Comparison of ENCODE assay signal across 14 cellular contexts in genomic region chr12:46460682-46461215, GRCh38.
DNase-seq lines count a peak whose midpoint lies in the region; ATAC-seq and TF ChIP-seq lines count a peak whose summit lies in the region.
"Had no signal": no experiment of that assay in that cellular context is flagged by ENCODE, and none has a peak within 500 bp of the region (broad histone marks: within the 10 kb centered on the region; RNA-seq: fewer than 3 reads in every experiment).

No MANE protein-coding gene starts in this region.

- peak overlapping the region; percentile 20 for H3K27ac ChIP-seq in cardiac muscle cell
- H3K27ac ChIP-seq in right cardiac atrium (ENCODE audit: low read length) = no peak overlapping the region
- peak overlapping the region; percentile 20 for H3K27ac ChIP-seq in hepatocyte
- H3K27ac ChIP-seq in uterus = peak overlapping the region; percentile 72 to 81
- H3K27ac ChIP-seq: foreskin keratinocyte had no signal

- peaks cover 16% of the 10 kb centered on the region for H3K36me3 Mint-ChIP-seq in T-helper 1 cell treated with Interleukin-12 subunit alpha and Interleukin-12 subunit beta and Interleukin-4 antibody, amounts not matched to agents 30 μg/mL and 1 μg/mL, for 36 hours (ENCODE audit: low read depth)

- peaks cover 37% of the 10 kb centered on the region for H3K4me1 ChIP-seq in cardiac muscle cell (ENCODE audit: low read depth)
- H3K4me1 ChIP-seq in right cardiac atrium (ENCODE audit: control insufficient read depth, insufficient read depth, low read length) = peaks cover 12% of the 10 kb centered on the region
- peaks cover 37% of the 10 kb centered on the region for H3K4me1 ChIP-seq in hepatocyte (ENCODE audit: insufficient read depth)
- peaks cover 9 to 32% of the 10 kb centered on the region in 2 donors for H3K4me1 ChIP-seq in uterus

- no peak overlapping the region for H3K4me2 ChIP-seq in hepatocyte

- H3K9me3 ChIP-seq in cardiac muscle cell (ENCODE audit: low read depth) (no peaks in the 10 kb centered on the region), right cardiac atrium (ENCODE audit: control insufficient read depth, low read length) (no peaks in the 10 kb centered on the region), hepatocyte (ENCODE audit: low read depth) (no peaks in the 10 kb centered on the region), uterus (no peaks in the 10 kb centered on the region)

- WGBS in right cardiac atrium = 86% methylated on average over 2 of the region's 2 CpGs
- 94% methylated on average over 2 of the region's 2 CpGs for WGBS in hepatocyte (ENCODE audit: low lambda C conversion rate, missing lambda C conversion rate)

- ATAC-seq in right cardiac atrium = no peak
- ATAC-seq: foreskin keratinocyte had no signal

- DNase-seq in cardiac muscle cell (ENCODE audit: low read depth in 1 of 2, low spot score in 1 of 2) = no peak
- no peak for DNase-seq in right cardiac atrium
- DNase-seq in hepatocyte (ENCODE audit: low spot score) = no peak
- no peak for DNase-seq in uterus
- DNase-seq in NCI-H2081 treated with DMSO at 0.1 percent for 48 hours (lab: John Stamatoyannopoulos, UW) = no peak
- no peak for DNase-seq in H4 (ENCODE audit: low spot score)
- DNase-seq in OCI-M1 (lab: John Stamatoyannopoulos, UW) = no peak
- DNase-seq: activated CD4-positive, CD25-positive, alpha-beta regulatory T cell treated with anti-CD3 and anti-CD28 coated beads, Interleukin-2, amount 50 U/mL, for 72 hours; foreskin keratinocyte; kidney glomerular epithelial cell; NCI-H524 treated with DMSO at 0.1 percent for 48 hours; SIG-M5 had no signal

- H3K9me3 Mint-ChIP-seq in T-helper 1 cell treated with Interleukin-12 subunit alpha and Interleukin-12 subunit beta and Interleukin-4 antibody, amounts not matched to agents 30 μg/mL and 1 μg/mL, for 36 hours = peaks cover 15% of the 10 kb centered on the region
- H3K9me3 Mint-ChIP-seq: neural crest cell had no signal

- no peaks in the 10 kb centered on the region for H3K27me3 Mint-ChIP-seq in T-helper 1 cell treated with Interleukin-12 subunit alpha and Interleukin-12 subunit beta and Interleukin-4 antibody, amounts not matched to agents 30 μg/mL and 1 μg/mL, for 36 hours (ENCODE audit: low read depth)

- H3K36me3 ChIP-seq in cardiac muscle cell (no peaks in the 10 kb centered on the region), hepatocyte (replicated peaks; ENCODE audit: insufficient read depth, low read depth) (no peaks in the 10 kb centered on the region), uterus (no peaks in the 10 kb centered on the region)

- TF ChIP-seq CTCF in cardiac muscle cell (IDR thresholded peaks at IDR 0.05; ENCODE audit: low read depth, low read length) (no peak), hepatocyte (IDR thresholded peaks at IDR 0.05; ENCODE audit: poor library complexity) (no peak), uterus (IDR thresholded peaks at IDR 0.05) (no peak)

- no peaks in the 10 kb centered on the region for H4K20me1 ChIP-seq in hepatocyte (ENCODE audit: insufficient read depth, poor library complexity, severe bottlenecking)

- intact Hi-C loops in right cardiac atrium (cut with DNase I) (loop anchor here in 1 of 4 donors (10.0 kb wide), 1 partner anchor 76 kb away; no protein-coding TSS in a partner anchor), uterus (cut with DNase I; ENCODE audit: low total_unique reads) (no loop called here)

- H3K4me3 ChIP-seq in cardiac muscle cell = no peak overlapping the region
- no peak overlapping the region for H3K4me3 ChIP-seq in right cardiac atrium (ENCODE audit: low read length)
- no peak overlapping the region for H3K4me3 ChIP-seq in hepatocyte
- H3K4me3 ChIP-seq in uterus = no peak overlapping the region

- no peak overlapping the region for H2AFZ ChIP-seq in hepatocyte

- no peak for TF ChIP-seq POLR2A in uterus (IDR thresholded peaks at IDR 0.05)

- H3K4me1 Mint-ChIP-seq in T-helper 1 cell treated with Interleukin-12 subunit alpha and Interleukin-12 subunit beta and Interleukin-4 antibody, amounts not matched to agents 30 μg/mL and 1 μg/mL, for 36 hours (ENCODE audit: low read depth) = peaks cover 47% of the 10 kb centered on the region
- H3K4me1 Mint-ChIP-seq: neural crest cell had no signal

- peak overlapping the region; percentile 99 for H3K27ac Mint-ChIP-seq in T-helper 1 cell treated with Interleukin-12 subunit alpha and Interleukin-12 subunit beta and Interleukin-4 antibody, amounts not matched to agents 30 μg/mL and 1 μg/mL, for 36 hours

- no peaks in the 10 kb centered on the region for H3K79me2 ChIP-seq in hepatocyte

- H3K27me3 ChIP-seq in cardiac muscle cell (no peaks in the 10 kb centered on the region), right cardiac atrium (ENCODE audit: control insufficient read depth, insufficient read depth) (no peaks in the 10 kb centered on the region), hepatocyte (no peaks in the 10 kb centered on the region), uterus (no peaks in the 10 kb centered on the region)
- H3K27me3 ChIP-seq: foreskin keratinocyte had no signal

- H3K9me2 ChIP-seq in hepatocyte (replicated peaks; ENCODE audit: insufficient read depth) = no peaks in the 10 kb centered on the region

- H3K4me3 Mint-ChIP-seq in T-helper 1 cell treated with Interleukin-12 subunit alpha and Interleukin-12 subunit beta and Interleukin-4 antibody, amounts not matched to agents 30 μg/mL and 1 μg/mL, for 36 hours = peak overlapping the region; percentile 92
- H3K4me3 Mint-ChIP-seq: neural crest cell had no signal
